In the genomic region with DNA sequence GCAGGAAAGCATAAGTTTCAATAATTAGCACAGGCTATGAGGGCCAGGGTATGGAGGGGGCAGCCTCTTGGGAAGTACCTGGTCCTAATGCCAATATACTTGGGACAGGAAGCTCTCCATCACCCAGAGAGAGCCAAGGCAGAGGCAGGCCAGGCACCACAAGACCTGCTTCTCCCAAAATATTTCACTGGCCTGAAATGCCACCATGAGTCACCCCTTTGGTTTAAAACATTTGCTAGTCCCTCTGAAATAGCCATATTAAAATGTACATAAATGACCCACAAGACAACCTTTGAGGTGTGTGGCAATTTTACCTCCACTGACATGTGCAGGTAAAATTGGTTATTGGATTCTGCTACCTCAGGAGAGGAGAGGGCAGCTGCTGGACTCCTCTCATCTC, we compare ENCODE assay signal across 16 cellular contexts. TPM values are rescaled to one million over a fixed set of nuclear protein-coding genes. Genes with fewer than 3 reads are reported as not detected.
A peak's percentile ranks its signal among the peaks of the same experiment; 100 is the strongest.
DNase-seq lines count a peak whose midpoint lies in the region; ATAC-seq and TF ChIP-seq lines count a peak whose summit lies in the region.
"Had no signal": no experiment of that assay in that cellular context is flagged by ENCODE, and none has a peak within 500 bp of the region (broad histone marks: within the 10 kb centered on the region; RNA-seq: fewer than 3 reads in every experiment).

No MANE protein-coding gene starts in this region.

- H3K4me3 Mint-ChIP-seq in stimulated activated memory B cell treated with anti-CD40 and anti-IgM and Interleukin-4, amounts not matched to agents 10 μg/mL and 1 μg/mL and 100 μg/mL, for 72 hours: no peak overlapping the region
- H3K4me3 Mint-ChIP-seq: CD14-positive monocyte; CD8-positive, alpha-beta T cell; IgD-negative memory B cell had no signal

- H3K27ac Mint-ChIP-seq in stimulated activated memory B cell treated with anti-CD40 and anti-IgM and Interleukin-4, amounts not matched to agents 10 μg/mL and 1 μg/mL and 100 μg/mL, for 72 hours: no peak overlapping the region
- H3K27ac Mint-ChIP-seq: CD14-positive monocyte; CD8-positive, alpha-beta T cell; IgD-negative memory B cell had no signal

- TF ChIP-seq CTCF in fibroblast of the aortic adventitia (IDR thresholded peaks at IDR 0.05; ENCODE audit: insufficient read depth, low read length): no peak

- H3K9me3 Mint-ChIP-seq in stimulated activated memory B cell treated with anti-CD40 and anti-IgM and Interleukin-4, amounts not matched to agents 10 μg/mL and 1 μg/mL and 100 μg/mL, for 72 hours: no peaks in the 10 kb centered on the region
- H3K9me3 Mint-ChIP-seq: CD14-positive monocyte; CD8-positive, alpha-beta T cell; IgD-negative memory B cell had no signal

- peaks cover 44% of the 10 kb centered on the region for H3K27me3 Mint-ChIP-seq in stimulated activated memory B cell treated with anti-CD40 and anti-IgM and Interleukin-4, amounts not matched to agents 10 μg/mL and 1 μg/mL and 100 μg/mL, for 72 hours

- DNase-seq in EH (ENCODE audit: low read depth) (peak; percentile 54), RPMI7951 (ENCODE audit: low read depth) (peak; percentile 18), fibroblast of the aortic adventitia (ENCODE audit: low read depth) (peak; percentile 29), germinal center (ENCODE audit: low spot score) (no peak), NCI-H1417 (lab: John Stamatoyannopoulos, UW) (no peak)
- DNase-seq: CD8-positive, alpha-beta T cell; COR-L47; DMS153; DMS79 treated with DMSO at 0.1 percent for 48 hours; GDM1 had no signal

- H3K4me3 ChIP-seq in fibroblast of the aortic adventitia (ENCODE audit: low read depth, low read length): no peak overlapping the region
- H3K4me3 ChIP-seq: HAP-1 had no signal

- H3K4me1 Mint-ChIP-seq in stimulated activated memory B cell treated with anti-CD40 and anti-IgM and Interleukin-4, amounts not matched to agents 10 μg/mL and 1 μg/mL and 100 μg/mL, for 72 hours: no peaks in the 10 kb centered on the region
- H3K4me1 Mint-ChIP-seq: CD14-positive monocyte had no signal

- no peak for ATAC-seq in HG03460 (IDR thresholded peaks at IDR 0.05; ENCODE audit: unreplicated experiment)
- ATAC-seq in stimulated activated memory B cell treated with anti-CD40 and anti-IgM and Interleukin-4, amounts not matched to agents 10 μg/mL and 1 μg/mL and 100 μg/mL, for 72 hours: no peak
- ATAC-seq: CD8-positive, alpha-beta T cell had no signal

- H3K36me3 Mint-ChIP-seq in stimulated activated memory B cell treated with anti-CD40 and anti-IgM and Interleukin-4, amounts not matched to agents 10 μg/mL and 1 μg/mL and 100 μg/mL, for 72 hours: no peaks in the 10 kb centered on the region
- H3K36me3 Mint-ChIP-seq: CD14-positive monocyte; CD8-positive, alpha-beta T cell; IgD-negative memory B cell had no signal

RNA-seq across cellular contexts. Expression of a gene that starts 23.4 kb away (rescaled TPM):
- 0.10 and 0.24 TPM in 2 replicates for total RNA-seq in RPMI7951 (2014; rRNA removed; shearing (Covaris generic))
- total RNA-seq in fibroblast of the aortic adventitia (ENCODE audit: low replicate concordance): 1.8 and 10.0 TPM in 2 replicates
- total RNA-seq: CD8-positive, alpha-beta T cell had no signal

RNA-seq across cellular contexts. Expression of a gene that starts 49.2 kb away (rescaled TPM):
- total RNA-seq in RPMI7951 (2014; rRNA removed; shearing (Covaris generic)): 0.49 TPM in 1 of 2 replicates, not detected in the other
- total RNA-seq in fibroblast of the aortic adventitia (ENCODE audit: low replicate concordance): 0.36 TPM in 1 of 2 replicates, not detected in the other
- total RNA-seq: CD8-positive, alpha-beta T cell; H1 had no signal

Comparison
In these comparisons a context has a peak if more than half of its experiments do, and no peak if none do; other contexts are left out.
1. DNase-seq: peak in EH (single experiment), RPMI7951 (single experiment) and fibroblast of the aortic adventitia (single experiment); none in germinal center (single experiment) and NCI-H1417 (0 of 3).